16 cellular contexts compared by ENCODE assay signal in the genomic region with DNA sequence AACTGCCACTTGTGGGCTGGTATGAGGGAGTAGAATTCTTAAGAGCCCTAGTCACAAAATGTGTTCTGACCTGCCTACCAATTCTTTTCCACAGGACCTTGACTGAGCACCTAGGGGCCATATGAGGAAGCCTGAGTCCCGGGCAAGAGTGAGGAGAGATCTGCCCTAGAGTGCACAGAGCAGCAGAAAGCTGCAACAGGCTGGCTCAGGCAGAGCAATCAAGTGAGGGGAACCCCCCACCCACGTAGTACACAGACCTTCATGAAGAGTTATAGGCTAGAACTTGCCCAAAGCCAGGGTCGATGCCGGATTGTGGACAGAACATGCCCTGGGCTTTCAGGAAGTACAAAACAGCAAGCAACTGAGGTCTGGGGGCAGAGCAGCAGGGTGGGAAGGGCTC.
"Had no signal": no experiment of that assay in that cellular context is flagged by ENCODE, and none has a peak within 500 bp of the region (broad histone marks: within the 10 kb centered on the region; RNA-seq: fewer than 3 reads in every experiment).

No MANE protein-coding gene starts in this region.

- H3K36me3 Mint-ChIP-seq: activated naive CD4-positive, alpha-beta T cell treated with anti-CD3 and anti-CD28 coated beads, Interleukin-2, amount 10 ng/mL, durations not matched to agents 7 days and 5 days; natural killer cell treated with Interleukin-12 subunit alpha and Interleukin-12 subunit beta and Interleukin-15 and Interleukin-18, amount 100 ng/mL, for 72 hours; type B pancreatic cell had no signal

- H3K4me3 ChIP-seq: psoas muscle had no signal

- DNase-seq: activated CD4-positive, alpha-beta T cell treated with anti-CD3 and anti-CD28 coated beads, Interleukin-2, amount 10 ng/mL, durations not matched to agents 24 days and 14 days; activated naive CD4-positive, alpha-beta T cell treated with anti-CD3 and anti-CD28 coated beads, Interleukin-2, amount 10 ng/mL, durations not matched to agents 7 days and 5 days; activated T-cell treated with anti-CD3 and anti-CD28 coated beads for 4 hours; cortex of kidney; effector CD8-positive, alpha-beta T cell; hypothalamus; psoas muscle; stimulated activated CD4-positive, alpha-beta T cell treated with anti-CD3 and anti-CD28 coated beads, Interleukin-12 subunit alpha, Interleukin-12 subunit beta, amount 100 ng/mL, for 4 hours; stimulated activated naive CD4-positive, alpha-beta T cell; T1000 had no signal

- H3K27me3 Mint-ChIP-seq: activated CD4-positive, alpha-beta T cell treated with anti-CD3 and anti-CD28 coated beads, Interleukin-2, amount 10 ng/mL, durations not matched to agents 24 days and 14 days; activated naive CD4-positive, alpha-beta T cell treated with anti-CD3 and anti-CD28 coated beads, Interleukin-2, amount 10 ng/mL, durations not matched to agents 7 days and 5 days; activated T-helper 17 cell treated with anti-CD3 and anti-CD28 coated beads, Interleukin-2, amount 50 U/mL, for 72 hours; central memory CD8-positive, alpha-beta T cell; natural killer cell treated with Interleukin-12 subunit alpha and Interleukin-12 subunit beta and Interleukin-15 and Interleukin-18, amount 100 ng/mL, for 72 hours; type B pancreatic cell had no signal

- H3K9me3 Mint-ChIP-seq: activated CD4-positive, alpha-beta T cell treated with anti-CD3 and anti-CD28 coated beads, Interleukin-2, amount 10 ng/mL, durations not matched to agents 24 days and 14 days; activated naive CD4-positive, alpha-beta T cell treated with anti-CD3 and anti-CD28 coated beads, Interleukin-2, amount 10 ng/mL, durations not matched to agents 7 days and 5 days; type B pancreatic cell had no signal

- H3K4me1 Mint-ChIP-seq: activated CD4-positive, alpha-beta T cell treated with anti-CD3 and anti-CD28 coated beads, Interleukin-2, amount 10 ng/mL, durations not matched to agents 24 days and 14 days; activated naive CD4-positive, alpha-beta T cell treated with anti-CD3 and anti-CD28 coated beads, Interleukin-2, amount 10 ng/mL, durations not matched to agents 7 days and 5 days; activated T-helper 17 cell treated with anti-CD3 and anti-CD28 coated beads, Interleukin-2, amount 50 U/mL, for 72 hours; central memory CD8-positive, alpha-beta T cell had no signal

- H3K27ac Mint-ChIP-seq: activated CD4-positive, alpha-beta T cell treated with anti-CD3 and anti-CD28 coated beads, Interleukin-2, amount 10 ng/mL, durations not matched to agents 24 days and 14 days; activated naive CD4-positive, alpha-beta T cell treated with anti-CD3 and anti-CD28 coated beads, Interleukin-2, amount 10 ng/mL, durations not matched to agents 7 days and 5 days; activated T-helper 17 cell treated with anti-CD3 and anti-CD28 coated beads, Interleukin-2, amount 50 U/mL, for 72 hours; natural killer cell treated with Interleukin-12 subunit alpha and Interleukin-12 subunit beta and Interleukin-15 and Interleukin-18, amount 100 ng/mL, for 72 hours; type B pancreatic cell had no signal

- H3K27ac ChIP-seq: psoas muscle, VCaP had no signal

- H3K4me1 ChIP-seq: psoas muscle had no signal

- H3K4me3 Mint-ChIP-seq: activated CD4-positive, alpha-beta T cell treated with anti-CD3 and anti-CD28 coated beads, Interleukin-2, amount 10 ng/mL, durations not matched to agents 24 days and 14 days; activated naive CD4-positive, alpha-beta T cell treated with anti-CD3 and anti-CD28 coated beads, Interleukin-2, amount 10 ng/mL, durations not matched to agents 7 days and 5 days; activated T-helper 17 cell treated with anti-CD3 and anti-CD28 coated beads, Interleukin-2, amount 50 U/mL, for 72 hours; central memory CD8-positive, alpha-beta T cell; natural killer cell treated with Interleukin-12 subunit alpha and Interleukin-12 subunit beta and Interleukin-15 and Interleukin-18, amount 100 ng/mL, for 72 hours; type B pancreatic cell had no signal

- H3K9me3 ChIP-seq: psoas muscle had no signal

- ATAC-seq: activated T-helper 17 cell treated with anti-CD3 and anti-CD28 coated beads, Interleukin-2, amount 50 U/mL, for 72 hours; natural killer cell treated with Interleukin-12 subunit alpha and Interleukin-12 subunit beta and Interleukin-15 and Interleukin-18, amount 100 ng/mL, for 72 hours; psoas muscle; sciatic nerve had no signal
